ENCODE assay signal across 24 cellular contexts in genomic region chr11:19558189-19558986, GRCh38.
DNase-seq lines count a peak whose midpoint lies in the region; ATAC-seq and TF ChIP-seq lines count a peak whose summit lies in the region.
"Had no signal": no experiment of that assay in that cellular context is flagged by ENCODE, and none has a peak within 500 bp of the region (broad histone marks: within the 10 kb centered on the region; RNA-seq: fewer than 3 reads in every experiment).

No MANE protein-coding gene starts in this region.

- no peak overlapping the region for H3K9ac ChIP-seq in H9 (ENCODE audit: extremely low read depth, insufficient read length, low read length)

- H3K36me3 Mint-ChIP-seq in H9 (ENCODE audit: insufficient read depth in 1 of 3, low read depth in 3 of 3): no peaks in the 10 kb centered on the region; a peak in 1 of 7 replicates
- H3K36me3 Mint-ChIP-seq in activated CD4-positive, alpha-beta T cell treated with anti-CD3 and anti-CD28 coated beads, Interleukin-2, amount 10 ng/mL, durations not matched to agents 24 days and 14 days (ENCODE audit: low read depth): no peaks in the 10 kb centered on the region
- H3K36me3 Mint-ChIP-seq: activated CD8-positive, alpha-beta memory T cell treated with anti-CD3 and anti-CD28 coated beads, Interleukin-2, amount 10 ng/mL, durations not matched to agents 7 days and 5 days; CD4-positive, alpha-beta memory T cell had no signal

- DNase-seq in NCI-H2196 (lab: John Stamatoyannopoulos, UW; ENCODE audit: unreplicated experiment) (peak; percentile 47), NCI-H2196 treated with DMSO at 0.1 percent for 48 hours (lab: John Stamatoyannopoulos, UW; ENCODE audit: unreplicated experiment) (no peak), MV-4-11 (lab: John Stamatoyannopoulos, UW) (peak; percentile 5), NCI-H345 (lab: John Stamatoyannopoulos, UW) (peak; percentile 43), left lung (no peak), H9 (no peak), Peyer's patch (no peak)
- no peak for DNase-seq in activated CD4-positive, alpha-beta T cell treated with anti-CD3 and anti-CD28 coated beads, Interleukin-2, amount 10 ng/mL, durations not matched to agents 24 days and 14 days

- TF ChIP-seq POLR2A in Peyer's patch (IDR thresholded peaks at IDR 0.05): no peak

- H3K27ac ChIP-seq in left lung (no peak overlapping the region), H9 (ENCODE audit: insufficient read length, low read depth, low read length) (no peak overlapping the region), Peyer's patch (no peak overlapping the region)
- H3K27ac ChIP-seq: A549, HL-60, ovary, vagina, VCaP had no signal

- H3K79me1 ChIP-seq in H9 (ENCODE audit: insufficient read depth, low read depth, low read length, poor library complexity, severe bottlenecking): no peaks in the 10 kb centered on the region

- no peak overlapping the region for H3K14ac ChIP-seq in H9 (ENCODE audit: insufficient read depth, low read length)

- H3K18ac ChIP-seq in H9 (ENCODE audit: insufficient read length, low read depth, low read length): no peak overlapping the region

- no peak overlapping the region for H2BK20ac ChIP-seq in H9 (ENCODE audit: low read depth, low read length, poor library complexity, severe bottlenecking)

- no peak overlapping the region for H3K4ac ChIP-seq in H9 (ENCODE audit: low read depth, low read length)

- no peak overlapping the region for H2AFZ ChIP-seq in H9 (ENCODE audit: low read length)

- no CpG with 5 or more reads among the region's 12 CpGs for WGBS in H9 (ENCODE audit: extremely low coverage, insufficient read length, low lambda C conversion rate)

- H2BK120ac ChIP-seq in H9 (ENCODE audit: low read depth, low read length, poor library complexity, severe bottlenecking): no peak overlapping the region

- H4K20me1 ChIP-seq in H9 (ENCODE audit: control insufficient read depth, insufficient read depth, insufficient read length): no peaks in the 10 kb centered on the region

- H3K79me2 ChIP-seq in H9 (ENCODE audit: insufficient read depth, low read length): no peaks in the 10 kb centered on the region

- no peak overlapping the region for H3K4me3 ChIP-seq in left lung
- no peak overlapping the region for H3K4me3 ChIP-seq in Peyer's patch
- H3K4me3 ChIP-seq: A549, lung, mucosa of descending colon, ovary, thyroid gland, vagina had no signal

- H2BK5ac ChIP-seq in H9 (ENCODE audit: insufficient read length, low read length): no peak overlapping the region

- H3K36me3 ChIP-seq in left lung (no peaks in the 10 kb centered on the region), Peyer's patch (no peaks in the 10 kb centered on the region)
- H3K36me3 ChIP-seq: ovary, thyroid gland, vagina had no signal

- intact Hi-C loops in left lung (cut with DNase I): loop anchor here in 1 of 2 donors (5.0 to 10.0 kb wide), 3 partner anchors 231 to 574 kb away; no protein-coding TSS in a partner anchor
- intact Hi-C loops in activated CD4-positive, alpha-beta T cell treated with anti-CD3 and anti-CD28 coated beads, Interleukin-2, amount 10 ng/mL, durations not matched to agents 24 days and 14 days (cut with micrococcal nuclease): no loop called here

- H3K9me3 ChIP-seq in left lung: no peaks in the 10 kb centered on the region
- H3K9me3 ChIP-seq in H9 (ENCODE audit: control insufficient read depth, low read depth, low read length): no peaks in the 10 kb centered on the region
- H3K9me3 ChIP-seq in Peyer's patch: no peaks in the 10 kb centered on the region
- H3K9me3 ChIP-seq: A549, mucosa of descending colon, ovary, thyroid gland, vagina had no signal

- no peak overlapping the region for H2BK15ac ChIP-seq in H9 (ENCODE audit: low read depth, low read length)

- H3K27me3 ChIP-seq in left lung (peaks cover 0 to 5% of the 10 kb centered on the region in 2 donors), H9 (ENCODE audit: insufficient read depth, low read length) (no peaks in the 10 kb centered on the region), Peyer's patch (no peaks in the 10 kb centered on the region)
- H3K27me3 ChIP-seq: ovary, thyroid gland, vagina had no signal

- no peaks in the 10 kb centered on the region for H3K23me2 ChIP-seq in H9 (ENCODE audit: insufficient read length, low read depth, low read length, poor library complexity, severe bottlenecking)

- no peak overlapping the region for H3K4me2 ChIP-seq in H9 (ENCODE audit: insufficient read depth, insufficient read length, low read length)
- H3K4me2 ChIP-seq: A549 had no signal

- no peak overlapping the region for H3K4me3 Mint-ChIP-seq in H9
- H3K4me3 Mint-ChIP-seq in activated CD4-positive, alpha-beta T cell treated with anti-CD3 and anti-CD28 coated beads, Interleukin-2, amount 10 ng/mL, durations not matched to agents 24 days and 14 days: no peak overlapping the region
- H3K4me3 Mint-ChIP-seq: activated CD4-positive, alpha-beta T cell treated with anti-CD3 and anti-CD28 coated beads, Interleukin-2, amount 10 ng/mL, durations not matched to agents 7 days and 5 days; activated CD8-positive, alpha-beta memory T cell treated with anti-CD3 and anti-CD28 coated beads, Interleukin-2, amount 10 ng/mL, durations not matched to agents 7 days and 5 days; activated naive CD8-positive, alpha-beta T cell treated with anti-CD3 and anti-CD28 coated beads, Interleukin-2, amount 50 U/mL, for 24 hours; HFFc6; nephron progenitor cell; stimulated activated naive CD8-positive, alpha-beta T cell treated with anti-CD3 and anti-CD28 coated beads, Interleukin-15, amount 100 ng/mL, for 72 hours; T-helper 2 cell treated with Interferon-gamma antibody and Interleukin-4, amounts not matched to agents 5 μg/mL and 100 μg/mL, for 36 hours had no signal

- no peak overlapping the region for H4K91ac ChIP-seq in H9 (ENCODE audit: insufficient read length, low read depth, low read length)

- H3K27ac Mint-ChIP-seq in H9: no peak overlapping the region; a peak in 1 of 7 replicates
- H3K27ac Mint-ChIP-seq in activated CD4-positive, alpha-beta T cell treated with anti-CD3 and anti-CD28 coated beads, Interleukin-2, amount 10 ng/mL, durations not matched to agents 24 days and 14 days: no peak overlapping the region
- H3K27ac Mint-ChIP-seq: activated CD4-positive, alpha-beta T cell treated with anti-CD3 and anti-CD28 coated beads, Interleukin-2, amount 10 ng/mL, durations not matched to agents 7 days and 5 days; activated CD8-positive, alpha-beta memory T cell treated with anti-CD3 and anti-CD28 coated beads, Interleukin-2, amount 10 ng/mL, durations not matched to agents 7 days and 5 days; activated naive CD8-positive, alpha-beta T cell treated with anti-CD3 and anti-CD28 coated beads, Interleukin-2, amount 50 U/mL, for 24 hours; CD4-positive, alpha-beta memory T cell; HFFc6; nephron progenitor cell; stimulated activated naive CD8-positive, alpha-beta T cell treated with anti-CD3 and anti-CD28 coated beads, Interleukin-15, amount 100 ng/mL, for 72 hours; T-helper 2 cell treated with Interferon-gamma antibody and Interleukin-4, amounts not matched to agents 5 μg/mL and 100 μg/mL, for 36 hours had no signal

- no peak overlapping the region for H2AK5ac ChIP-seq in H9 (ENCODE audit: insufficient read length, low read length)

- H2BK12ac ChIP-seq in H9 (ENCODE audit: insufficient read length, low read depth, low read length): no peak overlapping the region

- no peaks in the 10 kb centered on the region for H3K9me3 Mint-ChIP-seq in H9
- no peaks in the 10 kb centered on the region for H3K9me3 Mint-ChIP-seq in activated CD4-positive, alpha-beta T cell treated with anti-CD3 and anti-CD28 coated beads, Interleukin-2, amount 10 ng/mL, durations not matched to agents 24 days and 14 days
- H3K9me3 Mint-ChIP-seq: activated CD4-positive, alpha-beta T cell treated with anti-CD3 and anti-CD28 coated beads, Interleukin-2, amount 10 ng/mL, durations not matched to agents 7 days and 5 days; activated naive CD8-positive, alpha-beta T cell treated with anti-CD3 and anti-CD28 coated beads, Interleukin-2, amount 50 U/mL, for 24 hours; CD4-positive, alpha-beta memory T cell; HFFc6; nephron progenitor cell; stimulated activated naive CD8-positive, alpha-beta T cell treated with anti-CD3 and anti-CD28 coated beads, Interleukin-15, amount 100 ng/mL, for 72 hours; T-helper 2 cell treated with Interferon-gamma antibody and Interleukin-4, amounts not matched to agents 5 μg/mL and 100 μg/mL, for 36 hours had no signal

- H3K4me1 Mint-ChIP-seq in H9: peaks cover 5 to 11% of the 10 kb centered on the region in 2 experiments
- H3K4me1 Mint-ChIP-seq in activated CD4-positive, alpha-beta T cell treated with anti-CD3 and anti-CD28 coated beads, Interleukin-2, amount 10 ng/mL, durations not matched to agents 24 days and 14 days: no peaks in the 10 kb centered on the region
- H3K4me1 Mint-ChIP-seq: activated CD4-positive, alpha-beta T cell treated with anti-CD3 and anti-CD28 coated beads, Interleukin-2, amount 10 ng/mL, durations not matched to agents 7 days and 5 days; activated CD8-positive, alpha-beta memory T cell treated with anti-CD3 and anti-CD28 coated beads, Interleukin-2, amount 10 ng/mL, durations not matched to agents 7 days and 5 days; activated naive CD8-positive, alpha-beta T cell treated with anti-CD3 and anti-CD28 coated beads, Interleukin-2, amount 50 U/mL, for 24 hours; stimulated activated naive CD8-positive, alpha-beta T cell treated with anti-CD3 and anti-CD28 coated beads, Interleukin-15, amount 100 ng/mL, for 72 hours had no signal

- no peak overlapping the region for H3K23ac ChIP-seq in H9 (ENCODE audit: insufficient read length, low read depth, low read length)

- peaks cover 3% of the 10 kb centered on the region for H3K27me3 Mint-ChIP-seq in H9 (ENCODE audit: low read depth)
- H3K27me3 Mint-ChIP-seq in activated CD4-positive, alpha-beta T cell treated with anti-CD3 and anti-CD28 coated beads, Interleukin-2, amount 10 ng/mL, durations not matched to agents 24 days and 14 days: peaks cover 8% of the 10 kb centered on the region

- H3K4me1 ChIP-seq in left lung (peaks cover 0 to 9% of the 10 kb centered on the region in 2 donors), H9 (ENCODE audit: insufficient read depth, low read length) (no peaks in the 10 kb centered on the region), Peyer's patch (peaks cover 0 to 5% (median 0%) of the 10 kb centered on the region in 4 donors)
- H3K4me1 ChIP-seq: A549, vagina had no signal

- peak; percentile 34 for ATAC-seq in left lung
- ATAC-seq: activated naive CD8-positive, alpha-beta T cell treated with anti-CD3 and anti-CD28 coated beads, Interleukin-2, amount 50 U/mL, for 24 hours had no signal

- no peak overlapping the region for H3K56ac ChIP-seq in H9 (ENCODE audit: insufficient read length, low read depth, low read length)

- no peak overlapping the region for H3T11ph ChIP-seq in H9 (ENCODE audit: low read length)

- no peak overlapping the region for H4K5ac ChIP-seq in H9 (ENCODE audit: insufficient read length, low read depth, low read length)

- TF ChIP-seq CTCF in left lung (IDR thresholded peaks at IDR 0.05): no peak
- TF ChIP-seq CTCF in H9 (conservative IDR thresholded peaks at IDR 0.05): no peak
- TF ChIP-seq CTCF in Peyer's patch (IDR thresholded peaks at IDR 0.05): no peak

- no peak overlapping the region for H4K8ac ChIP-seq in H9 (replicated peaks; ENCODE audit: insufficient read length, low read depth, low read length)

Comparison
In these comparisons a context has a peak if more than half of its experiments do, and no peak if none do; other contexts are left out.
1. DNase-seq: peak in NCI-H2196 (single experiment), MV-4-11 (single experiment) and NCI-H345 (single experiment); none in NCI-H2196 treated with DMSO at 0.1 percent for 48 hours (single experiment), left lung (0 of 2), H9 (single experiment), Peyer's patch (0 of 3) and activated CD4-positive, alpha-beta T cell treated with anti-CD3 and anti-CD28 coated beads, Interleukin-2, amount 10 ng/mL, durations not matched to agents 24 days and 14 days (single experiment).